Comparison of ENCODE assay signal across 16 cellular contexts in genomic region chr16:11321662-11322061, GRCh38. TPM values are rescaled to one million over a fixed set of nuclear protein-coding genes. Genes with fewer than 3 reads are reported as not detected.
A peak's percentile ranks its signal among the peaks of the same experiment; 100 is the strongest.
DNase-seq lines count a peak whose midpoint lies in the region; ATAC-seq, FAIRE-seq and TF ChIP-seq lines count a peak whose summit lies in the region.
"Had no signal": no experiment of that assay in that cellular context is flagged by ENCODE, and none has a peak within 500 bp of the region (broad histone marks: within the 10 kb centered on the region; RNA-seq: fewer than 3 reads in every experiment).

No MANE protein-coding gene starts in this region.

- no peak overlapping the region for H2BK12ac ChIP-seq in H9 (ENCODE audit: insufficient read length, low read depth, low read length)
- no peak overlapping the region; the same call in 1 of the 2 replicates for H2BK12ac ChIP-seq in H1 (ENCODE audit: low read depth, low read length)

- H3K4me3 ChIP-seq in H1 (ENCODE audit: extremely low read depth in 1 of 4, insufficient read depth in 2 of 4, low read depth in 3 of 4, low read length in 4 of 4): no peak overlapping the region
- no peak overlapping the region for H3K4me3 ChIP-seq in left lung
- H3K4me3 ChIP-seq: GM23338 had no signal

- no CpG with 5 or more reads among the region's 5 CpGs for WGBS in H9 (ENCODE audit: extremely low coverage, insufficient read length, low lambda C conversion rate)
- WGBS in H1 (ENCODE audit: extremely low coverage in 1 of 2, insufficient coverage in 1 of 2, insufficient read length in 1 of 2, insufficient replicate concordance in 2 of 2, low coverage in 1 of 2, low lambda C conversion rate in 2 of 2, missing lambda C conversion rate in 1 of 2), 2 experiments: 49% methylated on average over 5 of the region's 5 CpGs; no CpG with 5 or more reads in 1 of the 2 experiments

- H2BK5ac ChIP-seq in H9 (ENCODE audit: insufficient read length, low read length): no peak overlapping the region
- 0 out of 2 replicates have a peak overlapping the region, but pooled peaks have one; percentile 30 for H2BK5ac ChIP-seq in H1 (ENCODE audit: low read depth, low read length)

- H4K91ac ChIP-seq in H9 (ENCODE audit: insufficient read length, low read depth, low read length) (no peak overlapping the region), H1 (replicated peaks; ENCODE audit: insufficient read length, low read length) (no peak overlapping the region)

- no peak overlapping the region for H3K4me3 Mint-ChIP-seq in H9
- H3K4me3 Mint-ChIP-seq: CD4-positive, alpha-beta T cell; GM23338 had no signal

- H3K4me1 ChIP-seq in H9 (ENCODE audit: insufficient read depth, low read length): no peaks in the 10 kb centered on the region
- peaks cover 2 to 10% (median 4%) of the 10 kb centered on the region in 4 experiments; a peak in 5 of 7 replicates for H3K4me1 ChIP-seq in H1 (replicated peaks in 1 of 4; ENCODE audit: control insufficient read depth in 3 of 4, insufficient read depth in 4 of 4, low read length in 3 of 4)
- peaks cover 0 to 18% of the 10 kb centered on the region in 2 donors for H3K4me1 ChIP-seq in left lung

- H2BK15ac ChIP-seq in H9 (ENCODE audit: low read depth, low read length) (no peak overlapping the region), H1 (ENCODE audit: low read length) (peak overlapping the region; percentile 61; the same call in 1 of the 2 replicates)

- H3K18ac ChIP-seq in H9 (ENCODE audit: insufficient read length, low read depth, low read length): no peak overlapping the region
- no peak overlapping the region for H3K18ac ChIP-seq in H1 (ENCODE audit: extremely low read depth, low read length)

- H3K27me3 Mint-ChIP-seq in H9 (ENCODE audit: low read depth): no peaks in the 10 kb centered on the region; the same call in 1 of the 2 replicates
- H3K27me3 Mint-ChIP-seq: CD4-positive, alpha-beta T cell had no signal

- H3K4ac ChIP-seq in H9 (ENCODE audit: low read depth, low read length) (no peak overlapping the region), H1 (replicated peaks; ENCODE audit: insufficient read length, low read depth, low read length) (no peak overlapping the region)

- H3K9me3 ChIP-seq in H9 (ENCODE audit: control insufficient read depth, low read depth, low read length) (no peaks in the 10 kb centered on the region), H1 (ENCODE audit: insufficient read depth in 2 of 2, low read depth in 1 of 2, low read length in 1 of 2) (no peaks in the 10 kb centered on the region), left lung (no peaks in the 10 kb centered on the region)
- H3K9me3 ChIP-seq: Caco-2 had no signal

- TF ChIP-seq CTCF in H9 (conservative IDR thresholded peaks at IDR 0.05) (no peak), H1 (IDR thresholded peaks at IDR 0.05; ENCODE audit: control extremely low read depth in 1 of 3, insufficient read depth in 1 of 3, low read depth in 1 of 3, low read length in 3 of 3) (no peak), left lung (IDR thresholded peaks at IDR 0.05) (no peak)

- H3K4me1 Mint-ChIP-seq in H9: peaks cover 22 to 33% of the 10 kb centered on the region in 2 experiments

- H3K27me3 ChIP-seq in H9 (ENCODE audit: insufficient read depth, low read length) (no peaks in the 10 kb centered on the region), H1 (replicated peaks in 1 of 4; ENCODE audit: control insufficient read depth in 3 of 4, extremely low read depth in 1 of 4, insufficient read depth in 3 of 4, low read length in 3 of 4) (no peaks in the 10 kb centered on the region), left lung (no peaks in the 10 kb centered on the region)

- no peaks in the 10 kb centered on the region; the same call in 1 of the 2 replicates for H3K79me2 ChIP-seq in H9 (ENCODE audit: insufficient read depth, low read length)
- H3K79me2 ChIP-seq in H1 (ENCODE audit: control insufficient read depth in 1 of 2, insufficient read depth in 2 of 2, low read length in 2 of 2): no peaks in the 10 kb centered on the region

- H3T11ph ChIP-seq in H9 (ENCODE audit: low read length): no peak overlapping the region

- H2BK120ac ChIP-seq in H9 (ENCODE audit: low read depth, low read length, poor library complexity, severe bottlenecking): no peak overlapping the region
- no peak overlapping the region for H2BK120ac ChIP-seq in H1 (replicated peaks; ENCODE audit: low read depth, low read length)

- intact Hi-C loops in left lung (cut with DNase I): no loop called here

- CTCF ChIA-PET in H1 (lab: Charles Lee; ENCODE audit: partially characterized antibody): no interaction called here

- TF ChIP-seq RAD21 in H1 (IDR thresholded peaks at IDR 0.05 in 1 of 2, conservative IDR thresholded peaks at IDR 0.05 in 1 of 2; ENCODE audit: low read depth in 2 of 2, low read length in 2 of 2): no peak

- H3K9ac ChIP-seq in H9 (ENCODE audit: extremely low read depth, insufficient read length, low read length) (no peak overlapping the region), H1 (replicated peaks in 1 of 4; ENCODE audit: extremely low read depth in 1 of 4, low read depth in 3 of 4, low read length in 3 of 4) (no peak overlapping the region)

- POLR2A ChIA-PET in H1 (lab: Charles Lee; ENCODE audit: partially characterized antibody): interaction anchor here (4.6 kb wide), 1 partner anchor 8 kb away, joined by 25 read pairs; no protein-coding TSS in a partner anchor

- H3K27ac ChIP-seq in H9 (ENCODE audit: insufficient read length, low read depth, low read length) (no peak overlapping the region), H1 (ENCODE audit: low read depth, low read length) (no peak overlapping the region), left lung (no peak overlapping the region)
- H3K27ac ChIP-seq: C4-2B had no signal

- H3K4me2 ChIP-seq in H9 (ENCODE audit: insufficient read depth, insufficient read length, low read length) (no peak overlapping the region), H1 (ENCODE audit: insufficient read depth in 1 of 2, low read depth in 2 of 2, low read length in 2 of 2) (no peak overlapping the region)
- H3K4me2 ChIP-seq: GM23338 had no signal

- no peak overlapping the region for H3K27ac Mint-ChIP-seq in H9
- H3K27ac Mint-ChIP-seq: CD4-positive, alpha-beta T cell; GM23338 had no signal

- H4K8ac ChIP-seq in H9 (replicated peaks; ENCODE audit: insufficient read length, low read depth, low read length): peak overlapping the region; percentile 81
- no peak overlapping the region for H4K8ac ChIP-seq in H1 (ENCODE audit: extremely low read depth, insufficient read depth, low read length)

- no peak overlapping the region for H3K56ac ChIP-seq in H9 (ENCODE audit: insufficient read length, low read depth, low read length)
- no peak overlapping the region for H3K56ac ChIP-seq in H1 (replicated peaks; ENCODE audit: insufficient read length, low read depth, low read length)

- no peak for ATAC-seq in left lung
- ATAC-seq in GM21825 (IDR thresholded peaks at IDR 0.05; ENCODE audit: unreplicated experiment): no peak
- ATAC-seq: GM23338 had no signal

- H3K79me1 ChIP-seq in H9 (ENCODE audit: insufficient read depth, low read depth, low read length, poor library complexity, severe bottlenecking) (no peaks in the 10 kb centered on the region), H1 (ENCODE audit: low read depth, low read length) (no peaks in the 10 kb centered on the region)

- H4K5ac ChIP-seq in H9 (ENCODE audit: insufficient read length, low read depth, low read length): no peak overlapping the region
- H4K5ac ChIP-seq in H1 (ENCODE audit: insufficient read length, low read depth, low read length): no peak overlapping the region

- H4K20me1 ChIP-seq in H9 (ENCODE audit: control insufficient read depth, insufficient read depth, insufficient read length) (no peaks in the 10 kb centered on the region), H1 (replicated peaks in 1 of 2; ENCODE audit: control insufficient read depth in 1 of 2, insufficient read depth in 2 of 2, low read length in 2 of 2) (no peaks in the 10 kb centered on the region)

- H3K36me3 Mint-ChIP-seq in H9 (ENCODE audit: insufficient read depth in 1 of 3, low read depth in 3 of 3): peaks cover 5 to 6% (median 6%) of the 10 kb centered on the region in 3 experiments; a peak in 5 of 7 replicates

- no peak for FAIRE-seq in H1 (lab: Jason Lieb, UNC)
- FAIRE-seq: A204.1, D721Med, G401.6, GM12892, GM18507 had no signal

- H3K23ac ChIP-seq in H9 (ENCODE audit: insufficient read length, low read depth, low read length) (no peak overlapping the region), H1 (ENCODE audit: insufficient read length) (no peak overlapping the region)

- TF ChIP-seq POLR2A in H1 (IDR thresholded peaks at IDR 0.05; ENCODE audit: control extremely low read depth in 1 of 2, low read depth in 2 of 2, low read length in 2 of 2): no peak

- H2AK5ac ChIP-seq in H9 (ENCODE audit: insufficient read length, low read length): no peak overlapping the region
- no peak overlapping the region for H2AK5ac ChIP-seq in H1 (ENCODE audit: low read depth, low read length)

- DNase-seq in H9: no peak
- DNase-seq in H1 (ENCODE audit: low read depth in 1 of 2, low spot score in 2 of 2): no peak
- no peak for DNase-seq in left lung
- DNase-seq: AML-193; Caco-2; CD4-positive, alpha-beta T cell; H7 had no signal

- no peaks in the 10 kb centered on the region for H3K36me3 ChIP-seq in H1 (ENCODE audit: control insufficient read depth in 2 of 4, insufficient read depth in 4 of 4, low read length in 3 of 4)
- no peaks in the 10 kb centered on the region for H3K36me3 ChIP-seq in left lung

- no peak overlapping the region for H3K14ac ChIP-seq in H9 (ENCODE audit: insufficient read depth, low read length)
- no peak overlapping the region for H3K14ac ChIP-seq in H1 (ENCODE audit: insufficient read length)

- H2BK20ac ChIP-seq in H9 (ENCODE audit: low read depth, low read length, poor library complexity, severe bottlenecking): no peak overlapping the region
- no peak overlapping the region for H2BK20ac ChIP-seq in H1 (ENCODE audit: low read length)

- peaks cover 0 to 4% of the 10 kb centered on the region in 2 experiments; a peak in 2 of 5 replicates for H3K9me3 Mint-ChIP-seq in H9
- H3K9me3 Mint-ChIP-seq: CD4-positive, alpha-beta T cell; GM23338 had no signal

- no peaks in the 10 kb centered on the region for H3K23me2 ChIP-seq in H9 (ENCODE audit: insufficient read length, low read depth, low read length, poor library complexity, severe bottlenecking)
- H3K23me2 ChIP-seq in H1 (ENCODE audit: low read depth, low read length): peaks cover 5% of the 10 kb centered on the region; the same call in 1 of the 2 replicates

- H2AFZ ChIP-seq in H9 (ENCODE audit: low read length) (no peak overlapping the region), H1 (ENCODE audit: low read length) (no peak overlapping the region)
- H2AFZ ChIP-seq: GM23338 had no signal

- no peak for TF ChIP-seq EP300 in H1 (IDR thresholded peaks at IDR 0.05; ENCODE audit: borderline replicate concordance in 1 of 2, low read depth in 2 of 2, low read length in 2 of 2)

RNA-seq across cellular contexts. Expression of gene RMI2, which starts 23.6 kb away (rescaled TPM):
- total RNA-seq in H9 (2021): 55.7 and 57.6 TPM in 2 replicates
- 96.0 and 96.9 TPM in 2 replicates for total RNA-seq in H1 (2021; fragmentation: NEBNext Ultra II Directional; extraction: Animal tissue kit (Norgen Biotek cat#: 25700))
- polyA plus RNA-seq in H1 (2011; rRNA removed): 47.9 and 58.2 TPM in 2 replicates
- polyA plus RNA-seq in H1 (2011; cell fraction: cytosol; rRNA removed): 78.9 TPM
- 19.3 TPM for polyA plus RNA-seq in H1 (2011; cell fraction: nucleus; rRNA removed)
- polyA plus RNA-seq in H1 (2012, experiment 1 of 2): 71.5 to 77.9 TPM (median 76.5 TPM) in 4 replicates
- 74.2 TPM for polyA plus RNA-seq in H1 (2012, experiment 2 of 2)
- 71.5 TPM for polyA plus RNA-seq in H1 (2013, experiment 1 of 2)
- 71.5 TPM for polyA plus RNA-seq in H1 (2013, experiment 2 of 2)
- polyA minus RNA-seq in H1 (2011; rRNA and poly(A)+ RNA removed): 29.7 and 43.5 TPM in 2 replicates
- polyA minus RNA-seq in H1 (2011; cell fraction: cytosol; rRNA and poly(A)+ RNA removed): 27.9 TPM
- polyA minus RNA-seq in H1 (2011; cell fraction: nucleus; rRNA and poly(A)+ RNA removed): 24.2 TPM
- total RNA-seq in left lung: 10 to 100 TPM in 1 of 2 donors, 1 to 10 TPM in 1; 9.6 to 14.1 TPM

RNA-seq across cellular contexts. Expression of gene PRM1, which starts 40.5 kb away (rescaled TPM):
- not detected in 2 replicates for total RNA-seq in H9 (2021)
- total RNA-seq in H1 (2021; fragmentation: NEBNext Ultra II Directional; extraction: Animal tissue kit (Norgen Biotek cat#: 25700)): 0.82 and 0.92 TPM in 2 replicates
- polyA plus RNA-seq in H1 (2011; rRNA removed): 0.54 TPM in 1 of 2 replicates, not detected in the other
- 0.65 TPM for polyA plus RNA-seq in H1 (2011; cell fraction: cytosol; rRNA removed)
- polyA plus RNA-seq in H1 (2011; cell fraction: nucleus; rRNA removed): 0.47 TPM
- polyA plus RNA-seq in H1 (2012, experiment 1 of 2): 0.60 to 1.1 TPM in 2 of 4 replicates, not detected in the others
- polyA plus RNA-seq in H1 (2012, experiment 2 of 2): not detected
- 1.3 TPM for polyA plus RNA-seq in H1 (2013, experiment 1 of 2)
- 0.68 TPM for polyA plus RNA-seq in H1 (2013, experiment 2 of 2)
- not detected in 2 replicates for polyA minus RNA-seq in H1 (2011; rRNA and poly(A)+ RNA removed)
- polyA minus RNA-seq in H1 (2011; cell fraction: cytosol; rRNA and poly(A)+ RNA removed): not detected
- polyA minus RNA-seq in H1 (2011; cell fraction: nucleus; rRNA and poly(A)+ RNA removed): not detected
- not detected for total RNA-seq in left lung
- total RNA-seq: Caco-2; CD4-positive, alpha-beta T cell; GM23338; H7 had no signal
- polyA plus RNA-seq: BJ had no signal

RNA-seq across cellular contexts. Expression of gene PRM2, which starts 45.4 kb away (rescaled TPM):
- total RNA-seq in H9 (2021) (not detected in 2 replicates), left lung (not detected)
- not detected in 2 replicates for total RNA-seq in H1 (2021; fragmentation: NEBNext Ultra II Directional; extraction: Animal tissue kit (Norgen Biotek cat#: 25700))
- not detected in 2 replicates for polyA plus RNA-seq in H1 (2011; rRNA removed)
- not detected for polyA plus RNA-seq in H1 (2011; cell fraction: cytosol; rRNA removed)
- not detected for polyA plus RNA-seq in H1 (2011; cell fraction: nucleus; rRNA removed)
- not detected in 4 replicates for polyA plus RNA-seq in H1 (2012, experiment 1 of 2)
- polyA plus RNA-seq in H1 (2012, experiment 2 of 2): not detected
- polyA plus RNA-seq in H1 (2013, experiment 1 of 2): not detected
- not detected for polyA plus RNA-seq in H1 (2013, experiment 2 of 2)
- not detected in 2 replicates for polyA minus RNA-seq in H1 (2011; rRNA and poly(A)+ RNA removed)
- polyA minus RNA-seq in H1 (2011; cell fraction: cytosol; rRNA and poly(A)+ RNA removed): not detected
- polyA minus RNA-seq in H1 (2011; cell fraction: nucleus; rRNA and poly(A)+ RNA removed): not detected
- total RNA-seq: Caco-2; CD4-positive, alpha-beta T cell; GM23338; H7 had no signal
- polyA plus RNA-seq: BJ, GM23338 had no signal

RNA-seq across cellular contexts. Expression of gene PRM3, which starts 48.2 kb away (rescaled TPM):
- total RNA-seq in H9 (2021): not detected in 2 replicates
- not detected in 2 replicates for total RNA-seq in H1 (2021; fragmentation: NEBNext Ultra II Directional; extraction: Animal tissue kit (Norgen Biotek cat#: 25700))
- not detected in 2 replicates for polyA plus RNA-seq in H1 (2011; rRNA removed)
- not detected for polyA plus RNA-seq in H1 (2011; cell fraction: cytosol; rRNA removed)
- polyA plus RNA-seq in H1 (2011; cell fraction: nucleus; rRNA removed): not detected
- not detected in 4 replicates for polyA plus RNA-seq in H1 (2012, experiment 1 of 2)
- not detected for polyA plus RNA-seq in H1 (2012, experiment 2 of 2)
- polyA plus RNA-seq in H1 (2013, experiment 1 of 2): not detected
- polyA plus RNA-seq in H1 (2013, experiment 2 of 2): not detected
- not detected in 2 replicates for polyA minus RNA-seq in H1 (2011; rRNA and poly(A)+ RNA removed)
- not detected for polyA minus RNA-seq in H1 (2011; cell fraction: cytosol; rRNA and poly(A)+ RNA removed)
- not detected for polyA minus RNA-seq in H1 (2011; cell fraction: nucleus; rRNA and poly(A)+ RNA removed)
- not detected for total RNA-seq in left lung
- total RNA-seq: Caco-2; CD4-positive, alpha-beta T cell; GM23338; H7 had no signal
- polyA plus RNA-seq: BJ, GM23338 had no signal

RNA-seq across cellular contexts. Expression of gene TNP2, which starts 52.5 kb away (rescaled TPM):
- total RNA-seq in H9 (2021) (not detected in 2 replicates), left lung (not detected)
- not detected in 2 replicates for total RNA-seq in H1 (2021; fragmentation: NEBNext Ultra II Directional; extraction: Animal tissue kit (Norgen Biotek cat#: 25700))
- not detected in 2 replicates for polyA plus RNA-seq in H1 (2011; rRNA removed)
- polyA plus RNA-seq in H1 (2011; cell fraction: cytosol; rRNA removed): not detected
- polyA plus RNA-seq in H1 (2011; cell fraction: nucleus; rRNA removed): not detected
- not detected in 4 replicates for polyA plus RNA-seq in H1 (2012, experiment 1 of 2)
- polyA plus RNA-seq in H1 (2012, experiment 2 of 2): not detected
- polyA plus RNA-seq in H1 (2013, experiment 1 of 2): not detected
- polyA plus RNA-seq in H1 (2013, experiment 2 of 2): not detected
- polyA minus RNA-seq in H1 (2011; rRNA and poly(A)+ RNA removed): not detected in 2 replicates
- not detected for polyA minus RNA-seq in H1 (2011; cell fraction: cytosol; rRNA and poly(A)+ RNA removed)
- polyA minus RNA-seq in H1 (2011; cell fraction: nucleus; rRNA and poly(A)+ RNA removed): not detected
- total RNA-seq: Caco-2; CD4-positive, alpha-beta T cell; GM23338; H7 had no signal
- polyA plus RNA-seq: BJ, GM23338 had no signal
